Comparison of ENCODE assay signal across 23 cellular contexts in genomic region chr6:157672726-157673412, GRCh38.
DNase-seq lines count a peak whose midpoint lies in the region; ATAC-seq, FAIRE-seq and TF ChIP-seq lines count a peak whose summit lies in the region.
"Had no signal": no experiment of that assay in that cellular context is flagged by ENCODE, and none has a peak within 500 bp of the region (broad histone marks: within the 10 kb centered on the region; RNA-seq: fewer than 3 reads in every experiment).

No MANE protein-coding gene starts in this region.

- H3K4me3 ChIP-seq in H1 (ENCODE audit: extremely low read depth in 1 of 4, insufficient read depth in 2 of 4, low read depth in 3 of 4, low read length in 4 of 4) (no peak overlapping the region), upper lobe of right lung (no peak overlapping the region), kidney (ENCODE audit: low read length in 2 of 2) (no peak overlapping the region)
- H3K4me3 ChIP-seq: A549; BLaER1 treated with 17β-estradiol and CSF1 and Interleukin-3, amounts not matched to agents 10 nM and 100 nM; MG63; PC-9 had no signal

- no peak overlapping the region for H2BK20ac ChIP-seq in H1 (ENCODE audit: low read length)

- 90% methylated on average over 17 of the region's 37 CpGs; no CpG with 5 or more reads in 1 of the 2 experiments for WGBS in H1 (ENCODE audit: extremely low coverage in 1 of 2, insufficient coverage in 1 of 2, insufficient read length in 1 of 2, insufficient replicate concordance in 2 of 2, low coverage in 1 of 2, low lambda C conversion rate in 2 of 2, missing lambda C conversion rate in 1 of 2), 2 experiments

- H3K23me2 ChIP-seq in H1 (ENCODE audit: low read depth, low read length), result no peaks in the 10 kb centered on the region

- no peak overlapping the region for H2BK120ac ChIP-seq in H1 (replicated peaks; ENCODE audit: low read depth, low read length)

- H3K9ac ChIP-seq in H1 (replicated peaks in 1 of 4; ENCODE audit: extremely low read depth in 1 of 4, low read depth in 3 of 4, low read length in 3 of 4), result no peak overlapping the region
- no peak overlapping the region for H3K9ac ChIP-seq in kidney (ENCODE audit: low read length in 2 of 2)
- H3K9ac ChIP-seq: BLaER1 treated with 17β-estradiol and CSF1 and Interleukin-3, amounts not matched to agents 10 nM and 100 nM had no signal

- no peaks in the 10 kb centered on the region for H3K9me3 ChIP-seq in H1 (ENCODE audit: insufficient read depth in 2 of 2, low read depth in 1 of 2, low read length in 1 of 2)
- H3K9me3 ChIP-seq in upper lobe of right lung, result no peaks in the 10 kb centered on the region
- no peaks in the 10 kb centered on the region for H3K9me3 ChIP-seq in kidney (ENCODE audit: control insufficient read depth in 1 of 2, low read length in 2 of 2)
- H3K9me3 ChIP-seq: A549; BLaER1 treated with 17β-estradiol and CSF1 and Interleukin-3, amounts not matched to agents 10 nM and 100 nM; MG63 had no signal

- no peak overlapping the region for H2AK5ac ChIP-seq in H1 (ENCODE audit: low read depth, low read length)

- CTCF ChIA-PET in H1 (lab: Charles Lee; ENCODE audit: partially characterized antibody), result interaction anchor here (1.0 to 1.1 kb wide), 2 partner anchors 10 to 16 kb away, joined by 3 read pairs; no protein-coding TSS in a partner anchor

- H3K18ac ChIP-seq in H1 (ENCODE audit: extremely low read depth, low read length), result no peak overlapping the region

- POLR2A ChIA-PET in H1 (lab: Charles Lee; ENCODE audit: partially characterized antibody), result interaction anchor here (0.7 kb wide), 1 partner anchor 394 kb away, joined by 3 read pairs; no protein-coding TSS in a partner anchor

- no peak overlapping the region for H2BK12ac ChIP-seq in H1 (ENCODE audit: low read depth, low read length)

- H4K91ac ChIP-seq in H1 (replicated peaks; ENCODE audit: insufficient read length, low read length), result no peak overlapping the region

- TF ChIP-seq RAD21 in H1 (IDR thresholded peaks at IDR 0.05 in 1 of 2, conservative IDR thresholded peaks at IDR 0.05 in 1 of 2; ENCODE audit: low read depth in 2 of 2, low read length in 2 of 2), result no peak

- no peak for TF ChIP-seq POLR2A in H1 (IDR thresholded peaks at IDR 0.05; ENCODE audit: control extremely low read depth in 1 of 2, low read depth in 2 of 2, low read length in 2 of 2)

- H4K5ac ChIP-seq in H1 (ENCODE audit: insufficient read length, low read depth, low read length), result no peak overlapping the region

- no peaks in the 10 kb centered on the region for H3K79me1 ChIP-seq in H1 (ENCODE audit: low read depth, low read length)

- ATAC-seq in left cardiac atrium, result no peak
- no peak for ATAC-seq in upper lobe of right lung
- ATAC-seq in HG03469 (IDR thresholded peaks at IDR 0.05; ENCODE audit: unreplicated experiment), result no peak
- ATAC-seq: A549 had no signal

- H4K20me1 ChIP-seq in H1 (replicated peaks in 1 of 2; ENCODE audit: control insufficient read depth in 1 of 2, insufficient read depth in 2 of 2, low read length in 2 of 2), result no peaks in the 10 kb centered on the region

- no peak for TF ChIP-seq EP300 in H1 (IDR thresholded peaks at IDR 0.05; ENCODE audit: borderline replicate concordance in 1 of 2, low read depth in 2 of 2, low read length in 2 of 2)

- peak overlapping the region; percentile 47; the same call in 1 of the 2 replicates for H4K8ac ChIP-seq in H1 (ENCODE audit: extremely low read depth, insufficient read depth, low read length)

- H2AFZ ChIP-seq in H1 (ENCODE audit: low read length), result no peak overlapping the region
- H2AFZ ChIP-seq: PC-9 had no signal

- DNase-seq in cardiac septum (ENCODE audit: low spot score) (peak; percentile 72), left cardiac atrium (no peak), NCI-H69 (lab: John Stamatoyannopoulos, UW) (peak; percentile 63), H1 (ENCODE audit: low read depth in 1 of 2, low spot score in 2 of 2) (no peak), upper lobe of right lung (peak; percentile 56), kidney (no peak)
- DNase-seq: AML-193; CD4-positive, alpha-beta T cell; DMS53; H9; KG1; MG63; NCI-H1105 treated with DMSO at 0.1 percent for 48 hours; NCI-H146; NCI-H2029 treated with DMSO at 0.1 percent for 48 hours; NCI-H226; NCI-H510A; PC-9; Right ventricle myocardium superior had no signal

- H3K4me2 ChIP-seq in H1 (ENCODE audit: insufficient read depth in 1 of 2, low read depth in 2 of 2, low read length in 2 of 2), result no peak overlapping the region
- H3K4me2 ChIP-seq: A549; BLaER1 treated with 17β-estradiol and CSF1 and Interleukin-3, amounts not matched to agents 10 nM and 100 nM; PC-9 had no signal

- H3K56ac ChIP-seq in H1 (replicated peaks; ENCODE audit: insufficient read length, low read depth, low read length), result no peak overlapping the region

- H3K4me1 ChIP-seq in H1 (replicated peaks in 1 of 4; ENCODE audit: control insufficient read depth in 3 of 4, insufficient read depth in 4 of 4, low read length in 3 of 4) (peaks cover 2 to 14% (median 5%) of the 10 kb centered on the region in 4 experiments; a peak in 6 of 7 replicates), upper lobe of right lung (peaks cover 28% of the 10 kb centered on the region), kidney (ENCODE audit: control insufficient read depth in 1 of 2, insufficient read depth in 1 of 2, low read depth in 1 of 2, low read length in 2 of 2) (peaks cover 0 to 4% of the 10 kb centered on the region in 2 donors)

- no peak overlapping the region for H3K14ac ChIP-seq in H1 (ENCODE audit: insufficient read length)

- no peak overlapping the region for H3K4ac ChIP-seq in H1 (replicated peaks; ENCODE audit: insufficient read length, low read depth, low read length)

- H3K27me3 ChIP-seq in H1 (replicated peaks in 1 of 4; ENCODE audit: control insufficient read depth in 3 of 4, extremely low read depth in 1 of 4, insufficient read depth in 3 of 4, low read length in 3 of 4) (no peaks in the 10 kb centered on the region; a peak in 1 of 7 replicates), upper lobe of right lung (no peaks in the 10 kb centered on the region)
- H3K27me3 ChIP-seq: BLaER1 treated with 17β-estradiol and CSF1 and Interleukin-3, amounts not matched to agents 10 nM and 100 nM; MG63 had no signal

- no peak overlapping the region for H2BK5ac ChIP-seq in H1 (ENCODE audit: low read depth, low read length)

- no peak overlapping the region for H2BK15ac ChIP-seq in H1 (ENCODE audit: low read length)

- intact Hi-C loops in cardiac septum (cut with DNase I) (no loop called here), left cardiac atrium (cut with DNase I) (loop anchor here in 1 of 2 donors (10.0 kb wide), 1 partner anchor 202 kb away; no protein-coding TSS in a partner anchor), upper lobe of right lung (cut with DNase I) (no loop called here), kidney (cut with DNase I) (no loop called here)

- H3K27ac ChIP-seq in H1 (ENCODE audit: low read depth, low read length) (no peak overlapping the region), upper lobe of right lung (no peak overlapping the region), kidney (ENCODE audit: low read depth in 2 of 2, low read length in 2 of 2) (no peak overlapping the region)
- H3K27ac ChIP-seq: A549; BLaER1 treated with 17β-estradiol and CSF1 and Interleukin-3, amounts not matched to agents 10 nM and 100 nM; PC-9 had no signal

- no peak for FAIRE-seq in H1 (lab: Jason Lieb, UNC)
- no peak for FAIRE-seq in kidney (lab: Jason Lieb, UNC)
- FAIRE-seq: A549, GM18507 had no signal

- H3K23ac ChIP-seq in H1 (ENCODE audit: insufficient read length), result no peak overlapping the region

- no peak for TF ChIP-seq CTCF in H1 (IDR thresholded peaks at IDR 0.05; ENCODE audit: control extremely low read depth in 1 of 3, insufficient read depth in 1 of 3, low read depth in 1 of 3, low read length in 3 of 3)
- no peak for TF ChIP-seq CTCF in upper lobe of right lung (IDR thresholded peaks at IDR 0.05)
- TF ChIP-seq CTCF in kidney (IDR thresholded peaks at IDR 0.05; ENCODE audit: borderline replicate concordance, extremely low read depth, insufficient read depth), result no peak

- H3K36me3 ChIP-seq in H1 (ENCODE audit: control insufficient read depth in 2 of 4, insufficient read depth in 4 of 4, low read length in 3 of 4), result no peaks in the 10 kb centered on the region
- no peaks in the 10 kb centered on the region for H3K36me3 ChIP-seq in upper lobe of right lung
- H3K36me3 ChIP-seq in kidney (ENCODE audit: control insufficient read depth in 1 of 2, insufficient read depth in 2 of 2, low read length in 2 of 2), result peaks cover 0 to under 1% of the 10 kb centered on the region in 2 donors
- H3K36me3 ChIP-seq: MG63 had no signal

- no peaks in the 10 kb centered on the region for H3K79me2 ChIP-seq in H1 (ENCODE audit: control insufficient read depth in 1 of 2, insufficient read depth in 2 of 2, low read length in 2 of 2)

TF ChIP-seq in H1, 55 proteins besides CTCF, POLR2A, EP300 and RAD21:
- TF ChIP-seq ZNF274 (IDR thresholded peaks at IDR 0.05; ENCODE audit: borderline replicate concordance, extremely low read depth, low read length), result no peak
- TF ChIP-seq POU5F1 (IDR thresholded peaks at IDR 0.05; ENCODE audit: low read depth, low read length), result no peak
- no peak for TF ChIP-seq KDM4A (IDR thresholded peaks at IDR 0.05; ENCODE audit: low read depth, low read length, severe bottlenecking)

Comparison
In these comparisons a context has a peak if more than half of its experiments do, and no peak if none do; other contexts are left out.
1. DNase-seq: peak in cardiac septum (single experiment), NCI-H69 (single experiment) and upper lobe of right lung (single experiment); none in left cardiac atrium (single experiment), H1 (0 of 2) and kidney (single experiment).